In genomic region chr14:23550131-23550826, GRCh38 we compare ENCODE assay signal across 1 cellular context.
TF ChIP-seq lines count a peak whose summit lies in the region.

No MANE protein-coding gene starts in this region.

TF ChIP-seq in endothelial cell of umbilical vein, 7 proteins besides CTCF, POLR2A, EP300 and RAD21 (continued from another document):
- TF ChIP-seq MAX (IDR thresholded peaks at IDR 0.05; ENCODE audit: insufficient read depth, insufficient read length) (no peak), GATA2 (IDR thresholded peaks at IDR 0.05; ENCODE audit: insufficient read depth, insufficient read length, low read depth, low read length) (no peak), MYC (IDR thresholded peaks at IDR 0.05; ENCODE audit: low read depth, low read length) (no peak), JUN (IDR thresholded peaks at IDR 0.05; ENCODE audit: borderline replicate concordance, insufficient read depth, insufficient read length, low read depth) (no peak), EZH2 (IDR thresholded peaks at IDR 0.05; ENCODE audit: borderline replicate concordance, low read depth, low read length, severe bottlenecking) (no peak), POLR2AphosphoS5 (IDR thresholded peaks at IDR 0.05; ENCODE audit: insufficient read depth, low read depth, low read length) (no peak)
